Comparison of ENCODE assay signal across 1 cellular context in the genomic region with DNA sequence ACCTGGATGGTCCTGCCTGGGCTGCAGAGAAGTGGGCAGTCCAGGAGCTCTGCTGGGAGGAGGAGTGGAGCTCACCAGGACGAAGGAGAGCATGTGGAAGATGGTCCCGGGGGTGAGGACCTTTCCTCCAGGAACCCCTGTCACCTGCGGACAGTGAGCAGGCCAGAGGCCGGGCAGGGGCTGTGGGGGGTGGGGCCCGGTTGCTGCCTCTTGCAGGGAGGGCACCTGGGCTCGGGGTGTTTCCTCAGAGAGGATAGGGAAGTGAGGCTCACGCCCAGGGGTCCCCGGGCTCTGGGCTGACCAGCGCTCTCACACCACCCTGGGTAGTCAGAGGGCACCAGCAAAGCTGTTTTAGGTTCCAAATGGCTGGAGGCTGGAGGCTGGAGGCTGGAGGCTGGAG.
TF ChIP-seq lines count a peak whose summit lies in the region.

No MANE protein-coding gene starts in this region.

TF ChIP-seq in H1, 55 proteins besides CTCF, POLR2A, EP300 and RAD21:
- no peak for TF ChIP-seq GABPA (IDR thresholded peaks at IDR 0.05; ENCODE audit: borderline replicate concordance, insufficient read depth, low read length)
